Comparison of ENCODE assay signal across 17 cellular contexts in genomic region chr4:176790398-176790797, GRCh38. TPM values are rescaled to one million over a fixed set of nuclear protein-coding genes. Genes with fewer than 3 reads are reported as not detected.
DNase-seq lines count a peak whose midpoint lies in the region; ATAC-seq and TF ChIP-seq lines count a peak whose summit lies in the region.
"Had no signal": no experiment of that assay in that cellular context is flagged by ENCODE, and none has a peak within 500 bp of the region (broad histone marks: within the 10 kb centered on the region; RNA-seq: fewer than 3 reads in every experiment).

No MANE protein-coding gene starts in this region.

- H3K27me3 ChIP-seq in right cardiac atrium (ENCODE audit: control insufficient read depth, insufficient read depth) (no peaks in the 10 kb centered on the region), muscle layer of duodenum (ENCODE audit: low read depth, low read length) (no peaks in the 10 kb centered on the region), Peyer's patch (peaks cover 0 to 6% of the 10 kb centered on the region in 2 donors)

- WGBS in right cardiac atrium = 71% methylated on average over 4 of the region's 4 CpGs

- H3K4me1 ChIP-seq in right cardiac atrium (ENCODE audit: control insufficient read depth, insufficient read depth, low read length) (no peaks in the 10 kb centered on the region), muscle layer of duodenum (ENCODE audit: control insufficient read depth in 1 of 2, insufficient read depth in 2 of 2, low read length in 2 of 2) (no peaks in the 10 kb centered on the region), Peyer's patch (peaks cover 0 to 3% (median 0%) of the 10 kb centered on the region in 4 donors)

- TF ChIP-seq CTCF in Peyer's patch (IDR thresholded peaks at IDR 0.05) = no peak

- peak overlapping the region; percentile 41 for H3K4me3 ChIP-seq in right cardiac atrium (ENCODE audit: low read length)
- peak overlapping the region; percentile 23 to 30 for H3K4me3 ChIP-seq in muscle layer of duodenum (ENCODE audit: low read depth in 1 of 2, low read length in 2 of 2)
- H3K4me3 ChIP-seq in Peyer's patch = peak overlapping the region in 1 of 4 donors; percentile 63

- no peak for TF ChIP-seq POLR2A in Peyer's patch (IDR thresholded peaks at IDR 0.05)

- H3K36me3 ChIP-seq in muscle layer of duodenum (ENCODE audit: control insufficient read depth in 1 of 2, insufficient read depth in 2 of 2, low read length in 2 of 2) = peaks cover 0 to 9% of the 10 kb centered on the region in 2 donors
- H3K36me3 ChIP-seq in Peyer's patch = no peaks in the 10 kb centered on the region

- H3K27ac ChIP-seq in right cardiac atrium (ENCODE audit: low read length) = no peak overlapping the region
- H3K27ac ChIP-seq in muscle layer of duodenum (ENCODE audit: low read length) = no peak overlapping the region
- H3K27ac ChIP-seq in Peyer's patch = no peak overlapping the region
- H3K27ac ChIP-seq: RWPE1 had no signal

- no peak for DNase-seq in right cardiac atrium
- DNase-seq in cardiac septum (ENCODE audit: low spot score) = no peak
- DNase-seq in dermis blood vessel endothelial cell = peak; percentile 42
- DNase-seq in NCI-H82 treated with DMSO at 0.1 percent for 48 hours (lab: John Stamatoyannopoulos, UW; ENCODE audit: unreplicated experiment) = no peak
- DNase-seq in AG20443 (ENCODE audit: low spot score) = no peak
- DNase-seq in Peyer's patch = no peak
- no peak for DNase-seq in activated CD8-positive, alpha-beta memory T cell treated with anti-CD3 and anti-CD28 coated beads, Interleukin-2, amount 50 U/mL, for 48 hours
- DNase-seq: activated CD4-positive, alpha-beta T cell treated with anti-CD3 and anti-CD28 coated beads, Interleukin-2, amount 50 U/mL, for 48 hours; GDM1; kidney; NCI-H187 treated with DMSO at 0.1 percent for 48 hours; NCI-H524 treated with DMSO at 0.1 percent for 48 hours; stimulated activated CD4-positive, alpha-beta T cell treated with anti-CD3 and anti-CD28 coated beads, Interleukin-4, amount 100 ng/mL, for 1 hour; T-helper 9 cell had no signal

- H3K9me3 ChIP-seq in right cardiac atrium (ENCODE audit: control insufficient read depth, low read length) (no peaks in the 10 kb centered on the region), muscle layer of duodenum (ENCODE audit: control insufficient read depth in 1 of 2, low read length in 2 of 2) (no peaks in the 10 kb centered on the region), Peyer's patch (no peaks in the 10 kb centered on the region)

- ATAC-seq in right cardiac atrium = no peak

- intact Hi-C loops in right cardiac atrium (cut with DNase I) (loop anchor here in 1 of 4 donors (10.0 kb wide), 1 partner anchor 416 kb away; no protein-coding TSS in a partner anchor), cardiac septum (cut with DNase I) (loop anchor here (2.0 to 5.0 kb wide), 3 partner anchors 223 to 408 kb away; no protein-coding TSS in a partner anchor)

RNA-seq across cellular contexts. Expression of gene VEGFC, which starts 2.3 kb away (rescaled TPM):
- total RNA-seq in right cardiac atrium (10 to 100 TPM in 1 of 4 donors, 1 to 10 TPM in 3; 4.2 to 11.4 (median 6.9) TPM), cardiac septum (15.0 TPM), dermis blood vessel endothelial cell (4.4 and 10.8 TPM in 2 replicates), Peyer's patch (10 to 100 TPM in 1 of 4 donors, 1 to 10 TPM in 3; 2.6 to 14.9 (median 5.4) TPM)
- polyA plus RNA-seq in right cardiac atrium = 4.9 TPM
- total RNA-seq: A673 had no signal
